24 cellular contexts compared by ENCODE assay signal in genomic region chr10:80272793-80273522, GRCh38. TPM values are rescaled to one million over a fixed set of nuclear protein-coding genes. Genes with fewer than 3 reads are reported as not detected.
DNase-seq lines count a peak whose midpoint lies in the region; ATAC-seq and TF ChIP-seq lines count a peak whose summit lies in the region.
"Had no signal": no experiment of that assay in that cellular context is flagged by ENCODE, and none has a peak within 500 bp of the region (broad histone marks: within the 10 kb centered on the region; RNA-seq: fewer than 3 reads in every experiment).

No MANE protein-coding gene starts in this region.

- H4K8ac ChIP-seq in mesendoderm (ENCODE audit: low read depth, low read length): no peak overlapping the region

- H3K4ac ChIP-seq in mesendoderm (ENCODE audit: low read depth, low read length): no peak overlapping the region

- peak; percentile 8 for DNase-seq in AG10803 (ENCODE audit: low read depth)
- peak; percentile 53 for DNase-seq in HuH-7 (ENCODE audit: low spot score)
- peak; percentile 33 for DNase-seq in coronary artery (ENCODE audit: low spot score)
- DNase-seq in mesendoderm: peak; percentile 45
- no peak for DNase-seq in activated naive CD4-positive, alpha-beta T cell treated with Interleukin-2 at 50 U/mL for 16 hours
- DNase-seq: activated CD4-positive, alpha-beta T cell treated with anti-CD3 and anti-CD28 coated beads, Interleukin-2, amount 50 U/mL, for 1 hour; activated CD8-positive, alpha-beta memory T cell treated with anti-CD3 and anti-CD28 coated beads, Interleukin-2, amount 50 U/mL, for 48 hours; activated gamma-delta T cell treated with Interleukin-2 at 50 U/mL for 16 hours; amygdala; CD4-positive, alpha-beta T cell; foreskin fibroblast; kidney; NCI-H146; NCI-H2171; NCI-H69; PC-9; SIG-M5; stimulated activated CD4-positive, alpha-beta T cell treated with anti-CD3 and anti-CD28 coated beads, Interleukin-15, amount 100 ng/mL, for 24 hours; T-cell had no signal

- H3K9ac ChIP-seq in mesendoderm (ENCODE audit: low read length): no peak overlapping the region

- no peak overlapping the region for H4K5ac ChIP-seq in mesendoderm (ENCODE audit: low read length)

- H3K4me3 ChIP-seq in AG10803 (ENCODE audit: low read length) (no peak overlapping the region), coronary artery (no peak overlapping the region), mesendoderm (ENCODE audit: low read length) (no peak overlapping the region)
- H3K4me3 ChIP-seq: PC-9, thoracic aorta had no signal

- WGBS in mesendoderm (ENCODE audit: extremely low coverage, insufficient coverage, low lambda C conversion rate): no CpG with 5 or more reads among the region's 7 CpGs

- H2BK120ac ChIP-seq in mesendoderm (ENCODE audit: low read depth, low read length): peak overlapping the region; percentile 23

- no peak overlapping the region for H2AK5ac ChIP-seq in mesendoderm (ENCODE audit: low read length)

- TF ChIP-seq CTCF in AG10803 (conservative IDR thresholded peaks at IDR 0.05; ENCODE audit: low read length): no peak
- TF ChIP-seq CTCF in coronary artery (IDR thresholded peaks at IDR 0.05): no peak

- H3K4me1 ChIP-seq in mesendoderm (ENCODE audit: control insufficient read depth, low read depth, low read length): no peaks in the 10 kb centered on the region

- no peak overlapping the region for H3K27ac ChIP-seq in coronary artery
- no peak overlapping the region for H3K27ac ChIP-seq in mesendoderm (ENCODE audit: low read depth, low read length)
- H3K27ac ChIP-seq: PC-9, thoracic aorta had no signal

- ATAC-seq in GM19035 (IDR thresholded peaks at IDR 0.05; ENCODE audit: unreplicated experiment) (no peak), GM21381 (IDR thresholded peaks at IDR 0.05; ENCODE audit: unreplicated experiment) (no peak), HG03469 (IDR thresholded peaks at IDR 0.05; ENCODE audit: unreplicated experiment) (no peak)
- ATAC-seq: T-cell had no signal

- H2BK5ac ChIP-seq in mesendoderm (ENCODE audit: low read length): no peak overlapping the region

- peak overlapping the region; percentile 12 for H3K18ac ChIP-seq in mesendoderm (ENCODE audit: low read length)

- no peak overlapping the region for H2BK15ac ChIP-seq in mesendoderm (replicated peaks; ENCODE audit: low read depth)

- no peaks in the 10 kb centered on the region for H3K27me3 ChIP-seq in mesendoderm (ENCODE audit: insufficient read depth, low read length, poor library complexity)

- no peak overlapping the region for H3K23ac ChIP-seq in mesendoderm (ENCODE audit: low read length)

- no peak overlapping the region for H3K4me2 ChIP-seq in mesendoderm (ENCODE audit: low read length)
- H3K4me2 ChIP-seq: PC-9 had no signal

- H3K56ac ChIP-seq in mesendoderm (ENCODE audit: low read length): peak overlapping the region; percentile 22

- H3K36me3 ChIP-seq in mesendoderm (ENCODE audit: control insufficient read depth, insufficient read depth, low read length): no peaks in the 10 kb centered on the region
- H3K36me3 ChIP-seq: thoracic aorta had no signal

- H3K79me1 ChIP-seq in mesendoderm (ENCODE audit: low read length): no peaks in the 10 kb centered on the region

- H3K79me2 ChIP-seq in mesendoderm (ENCODE audit: control insufficient read depth, insufficient read depth, low read length): no peaks in the 10 kb centered on the region

RNA-seq across cellular contexts. Expression of gene MAT1A, which starts 16.5 kb away (rescaled TPM):
- polyA plus RNA-seq in mesendoderm (2013, experiment 1 of 2): 0.60 TPM
- 0.76 TPM for polyA plus RNA-seq in mesendoderm (2013, experiment 2 of 2)
- polyA plus RNA-seq: neural cell had no signal
